7 cellular contexts compared by ENCODE assay signal in the genomic region with DNA sequence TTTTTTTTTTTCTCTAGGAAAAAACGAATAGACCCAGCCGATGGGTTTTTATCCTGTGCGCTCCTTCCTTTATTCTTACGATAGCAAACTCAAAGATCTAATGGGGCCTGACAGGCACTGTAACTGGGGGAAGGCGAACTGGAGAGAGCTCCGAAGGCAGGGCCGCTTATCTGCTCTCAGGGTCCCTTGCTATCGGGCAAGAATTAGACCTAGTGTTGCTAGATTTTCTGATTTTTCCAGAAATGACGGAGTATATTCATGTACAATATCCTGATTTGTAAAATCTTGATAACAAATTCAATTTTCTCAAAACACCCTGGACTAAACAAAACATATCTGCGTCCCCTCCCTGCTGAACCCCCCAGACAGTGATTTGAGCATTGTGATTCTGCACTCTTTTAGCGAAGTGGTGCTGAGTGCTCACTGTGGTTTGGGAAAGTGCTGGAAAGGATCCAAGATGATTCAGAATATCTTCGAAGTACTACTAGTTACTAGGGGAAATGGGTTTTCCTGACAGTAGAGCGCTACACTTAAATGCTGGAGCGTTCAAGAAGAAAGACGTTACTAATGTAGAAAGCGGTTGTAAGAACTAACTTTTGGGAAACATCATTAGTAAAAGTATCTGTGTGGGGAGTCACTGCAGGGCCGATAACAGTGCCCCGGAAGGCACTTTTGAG. TPM values are rescaled to one million over a fixed set of nuclear protein-coding genes. Genes with fewer than 3 reads are reported as not detected.
DNase-seq lines count a peak whose midpoint lies in the region; ATAC-seq and TF ChIP-seq lines count a peak whose summit lies in the region.

No MANE protein-coding gene starts in this region.

- H3K36me3 Mint-ChIP-seq in T-helper 17 cell (ENCODE audit: low read depth), result peaks cover 2% of the 10 kb centered on the region

- H2AFZ ChIP-seq in neuron (ENCODE audit: low read depth, low read length), result peak overlapping the region; percentile 94

- H3K27ac Mint-ChIP-seq in T-helper 17 cell, result no peak overlapping the region

- peaks cover 62% of the 10 kb centered on the region for H3K27me3 ChIP-seq in neuron (ENCODE audit: insufficient read depth, low read length)

- H3K36me3 ChIP-seq in neuron (ENCODE audit: insufficient read depth, low read length), result no peaks in the 10 kb centered on the region

- no peaks in the 10 kb centered on the region for H3K9me3 ChIP-seq in T-helper 17 cell (ENCODE audit: control insufficient read depth, low read length, poor library complexity, severe bottlenecking)
- H3K9me3 ChIP-seq in neuron (ENCODE audit: low read length), result no peaks in the 10 kb centered on the region

- H3K27me3 Mint-ChIP-seq in T-helper 17 cell, result peaks cover 86% of the 10 kb centered on the region

- no peak for TF ChIP-seq CTCF in foreskin fibroblast (IDR thresholded peaks at IDR 0.05; ENCODE audit: low read depth, low read length)

- peaks cover 11% of the 10 kb centered on the region for H3K4me1 ChIP-seq in neuron (ENCODE audit: insufficient read depth, low read length)

- DNase-seq in T-helper 17 cell (no peak), foreskin fibroblast (peak; percentile 76 to 88), HuH-7.5 (ENCODE audit: low spot score) (no peak), SW480 (ENCODE audit: low spot score) (no peak)

- peak overlapping the region; percentile 72 for H3K4me3 Mint-ChIP-seq in T-helper 17 cell

- H3K4me3 ChIP-seq in foreskin fibroblast (ENCODE audit: low read depth in 1 of 2, low read length in 2 of 2) (peak overlapping the region; percentile 72), neuron (ENCODE audit: low read length) (peak overlapping the region; percentile 50)

- peaks cover 7% of the 10 kb centered on the region for H3K4me1 Mint-ChIP-seq in T-helper 17 cell

- ATAC-seq in HG02763 (IDR thresholded peaks at IDR 0.05; ENCODE audit: unreplicated experiment) (peak; percentile 9), T-helper 17 cell (no peak), GM18517 (IDR thresholded peaks at IDR 0.05; ENCODE audit: unreplicated experiment) (no peak)

RNA-seq across cellular contexts. Expression of a gene that starts 0.7 kb away (rescaled TPM):
- not detected for total RNA-seq in T-helper 17 cell

Comparison
In these comparisons a context has a peak if more than half of its experiments do, and no peak if none do; other contexts are left out.
1. DNase-seq: peak in foreskin fibroblast (2 of 2); none in T-helper 17 cell (0 of 3), HuH-7.5 (single experiment) and SW480 (single experiment).